ENCODE assay signal across 8 cellular contexts in the genomic region with DNA sequence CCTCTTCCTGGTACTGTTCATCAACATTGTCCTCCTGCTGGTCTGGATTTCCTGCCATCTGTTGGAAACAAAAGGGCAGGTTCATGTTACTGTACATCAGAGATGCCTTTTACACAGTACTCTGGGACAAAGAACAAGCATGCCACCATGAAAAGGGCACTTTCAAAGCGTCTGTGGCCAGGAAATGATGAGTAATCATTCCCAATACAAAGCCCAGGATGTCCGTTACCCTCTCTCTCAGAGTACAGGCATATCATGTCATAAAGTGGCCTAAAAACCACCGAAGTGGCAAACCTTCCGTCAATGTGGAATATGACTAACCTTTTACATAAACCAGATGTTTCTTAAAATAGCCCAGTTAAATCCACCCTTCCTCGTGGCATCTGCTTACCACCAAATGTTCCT.
DNase-seq lines count a peak whose midpoint lies in the region; ATAC-seq and TF ChIP-seq lines count a peak whose summit lies in the region.

No MANE protein-coding gene starts in this region.

- CTCF ChIA-PET in AG04449 (lab: Yijun Ruan, JAX), result interaction anchor here (2.7 kb wide), 1 partner anchor 16 kb away, joined by 17 read pairs; no protein-coding TSS in a partner anchor

- no peak overlapping the region for H3K4me3 Mint-ChIP-seq in brain
- no peak overlapping the region for H3K4me3 Mint-ChIP-seq in neural crest cell

- 53 to 67% (median 63%) methylated on average over 5 of the region's 5 CpGs for WGBS in stomach, 5 donors

- H3K4me1 Mint-ChIP-seq in brain (peaks cover 14% of the 10 kb centered on the region), neural crest cell (peaks cover 7% of the 10 kb centered on the region)

- no peak for TF ChIP-seq EP300 in stomach (IDR thresholded peaks at IDR 0.05)

- H3K36me3 Mint-ChIP-seq in brain (peaks cover 83% of the 10 kb centered on the region), neural crest cell (ENCODE audit: low read depth) (peaks cover 18% of the 10 kb centered on the region)

- H3K4me1 ChIP-seq in stomach, result peaks cover 0 to 37% (median 15%) of the 10 kb centered on the region in 4 donors

- H3K4me3 ChIP-seq in AG04449 (ENCODE audit: low read depth, low read length), result no peak overlapping the region
- no peak overlapping the region for H3K4me3 ChIP-seq in stomach

- H3K27me3 Mint-ChIP-seq in brain (no peaks in the 10 kb centered on the region), neural crest cell (ENCODE audit: low read depth) (no peaks in the 10 kb centered on the region)

- H3K27ac Mint-ChIP-seq in brain, result peak overlapping the region in 3 of 5 experiments; percentile 0 to 34 (median 22)
- peak overlapping the region; percentile 44 for H3K27ac Mint-ChIP-seq in neural crest cell (ENCODE audit: unreplicated experiment)

- peak overlapping the region in 2 of 5 donors; percentile 54 to 65 for H3K27ac ChIP-seq in stomach

- TF ChIP-seq CTCF in AG04449 (IDR thresholded peaks at IDR 0.05; ENCODE audit: insufficient read depth, low read length, missing control alignments) (no peak), brain (conservative IDR thresholded peaks at IDR 0.05) (no peak), neural crest cell (conservative IDR thresholded peaks at IDR 0.05) (no peak), stomach (IDR thresholded peaks at IDR 0.05) (no peak)

- intact Hi-C loops in stomach (cut with DNase I; ENCODE audit: low total_unique reads), result no loop called here

- no peaks in the 10 kb centered on the region for H3K27me3 ChIP-seq in stomach

- POLR2A ChIA-PET in AG04449 (lab: Yijun Ruan, JAX), result no interaction called here

- no peak for TF ChIP-seq POLR2A in stomach (IDR thresholded peaks at IDR 0.05)

- H3K36me3 ChIP-seq in stomach, result peaks cover 30 to 98% (median 97%) of the 10 kb centered on the region in 4 donors

- no peaks in the 10 kb centered on the region for H3K9me3 Mint-ChIP-seq in brain
- no peaks in the 10 kb centered on the region for H3K9me3 Mint-ChIP-seq in neural crest cell

- H3K9me3 ChIP-seq in stomach, result no peaks in the 10 kb centered on the region

- ATAC-seq in GM21825 (IDR thresholded peaks at IDR 0.05; ENCODE audit: unreplicated experiment) (peak; percentile 65), GM18861 (IDR thresholded peaks at IDR 0.05; ENCODE audit: unreplicated experiment) (no peak)

- DNase-seq in AG04449 (ENCODE audit: low read depth, low spot score) (peak; percentile 55), NCI-H2196 treated with DMSO at 0.1 percent for 48 hours (lab: John Stamatoyannopoulos, UW; ENCODE audit: unreplicated experiment) (peak; percentile 98), neural crest cell (ENCODE audit: low read depth, low spot score) (no peak), stomach (no peak)
- no peak for DNase-seq in effector CD8-positive, alpha-beta T cell (lab: John Stamatoyannopoulos, UW)

Comparison
In these comparisons a context has a peak if more than half of its experiments do, and no peak if none do; other contexts are left out.
1. DNase-seq: peak in AG04449 (single experiment) and NCI-H2196 treated with DMSO at 0.1 percent for 48 hours (single experiment); none in neural crest cell (single experiment), stomach (single experiment) and effector CD8-positive, alpha-beta T cell (single experiment).